ENCODE assay signal across 16 cellular contexts in genomic region chr4:84750956-84751275, GRCh38.
"Had no signal": no experiment of that assay in that cellular context is flagged by ENCODE, and none has a peak within 500 bp of the region (broad histone marks: within the 10 kb centered on the region; RNA-seq: fewer than 3 reads in every experiment).

No MANE protein-coding gene starts in this region.

- H3K27ac Mint-ChIP-seq: activated CD4-positive, alpha-beta T cell treated with anti-CD3 and anti-CD28 coated beads for 36 hours; activated CD8-positive, alpha-beta memory T cell treated with anti-CD3 and anti-CD28 coated beads, Interleukin-2, amount 10 ng/mL, durations not matched to agents 7 days and 5 days; activated naive CD4-positive, alpha-beta T cell treated with anti-CD3 and anti-CD28 coated beads, Interleukin-2, amount 50 U/mL, for 24 hours; activated T-cell treated with anti-CD3 and anti-CD28 coated beads, Interleukin-2, amount 50 U/mL, for 24 hours; activated T-helper 1 cell treated with anti-CD3 and anti-CD28 coated beads, Interleukin-12 subunit alpha, Interleukin-12 subunit beta, Interleukin-2, Interleukin-4 antibody, amounts not matched to agents 30 ng/mL and 10 ng/mL and 1 ng/mL, durations not matched to agents 14 hours and 24 hours and 36 hours had no signal

- H3K9me3 Mint-ChIP-seq: activated naive CD4-positive, alpha-beta T cell treated with anti-CD3 and anti-CD28 coated beads, Interleukin-2, amount 50 U/mL, for 24 hours; activated T-cell treated with anti-CD3 and anti-CD28 coated beads, Interleukin-2, amount 50 U/mL, for 24 hours; activated T-helper 1 cell treated with anti-CD3 and anti-CD28 coated beads, Interleukin-12 subunit alpha, Interleukin-12 subunit beta, Interleukin-2, Interleukin-4 antibody, amounts not matched to agents 30 ng/mL and 10 ng/mL and 1 ng/mL, durations not matched to agents 14 hours and 24 hours and 36 hours; brain; central memory CD8-positive, alpha-beta T cell had no signal

- H3K27ac ChIP-seq: PC-9 had no signal

- H3K4me1 Mint-ChIP-seq: activated CD4-positive, alpha-beta T cell treated with anti-CD3 and anti-CD28 coated beads for 36 hours; activated CD8-positive, alpha-beta memory T cell treated with anti-CD3 and anti-CD28 coated beads, Interleukin-2, amount 10 ng/mL, durations not matched to agents 7 days and 5 days; activated naive CD4-positive, alpha-beta T cell treated with anti-CD3 and anti-CD28 coated beads, Interleukin-2, amount 50 U/mL, for 24 hours; central memory CD8-positive, alpha-beta T cell had no signal

- H3K27me3 Mint-ChIP-seq: activated CD8-positive, alpha-beta memory T cell treated with anti-CD3 and anti-CD28 coated beads, Interleukin-2, amount 10 ng/mL, durations not matched to agents 7 days and 5 days; activated T-cell treated with anti-CD3 and anti-CD28 coated beads, Interleukin-2, amount 50 U/mL, for 24 hours; brain; central memory CD8-positive, alpha-beta T cell had no signal

- DNase-seq: activated CD4-positive, alpha-beta T cell treated with anti-CD3 and anti-CD28 coated beads for 36 hours; activated CD8-positive, alpha-beta memory T cell treated with anti-CD3 and anti-CD28 coated beads, Interleukin-2, amount 10 ng/mL, durations not matched to agents 7 days and 5 days; activated effector memory CD4-positive, alpha-beta T cell treated with Interleukin-2 at 50 U/mL for 16 hours; activated naive CD4-positive, alpha-beta T cell; activated T-cell treated with anti-CD3 and anti-CD28 coated beads, Interleukin-2, amount 50 U/mL, for 24 hours; KG1; NCI-H1048; NCI-H187 treated with DMSO at 0.1 percent for 48 hours; NCI-H2081 treated with DMSO at 0.1 percent for 48 hours; PC-9; SIG-M5; WERI-Rb-1 had no signal

- ATAC-seq: activated CD4-positive, alpha-beta T cell treated with anti-CD3 and anti-CD28 coated beads for 36 hours; activated CD8-positive, alpha-beta memory T cell treated with anti-CD3 and anti-CD28 coated beads, Interleukin-2, amount 10 ng/mL, durations not matched to agents 7 days and 5 days had no signal

- H3K36me3 Mint-ChIP-seq: activated CD8-positive, alpha-beta memory T cell treated with anti-CD3 and anti-CD28 coated beads, Interleukin-2, amount 10 ng/mL, durations not matched to agents 7 days and 5 days; activated naive CD4-positive, alpha-beta T cell treated with anti-CD3 and anti-CD28 coated beads, Interleukin-2, amount 50 U/mL, for 24 hours had no signal

- H3K4me3 ChIP-seq: PC-9 had no signal

- H3K4me3 Mint-ChIP-seq: activated CD4-positive, alpha-beta T cell treated with anti-CD3 and anti-CD28 coated beads for 36 hours; activated CD8-positive, alpha-beta memory T cell treated with anti-CD3 and anti-CD28 coated beads, Interleukin-2, amount 10 ng/mL, durations not matched to agents 7 days and 5 days; activated naive CD4-positive, alpha-beta T cell treated with anti-CD3 and anti-CD28 coated beads, Interleukin-2, amount 50 U/mL, for 24 hours; activated T-cell treated with anti-CD3 and anti-CD28 coated beads, Interleukin-2, amount 50 U/mL, for 24 hours; activated T-helper 1 cell treated with anti-CD3 and anti-CD28 coated beads, Interleukin-12 subunit alpha, Interleukin-12 subunit beta, Interleukin-2, Interleukin-4 antibody, amounts not matched to agents 30 ng/mL and 10 ng/mL and 1 ng/mL, durations not matched to agents 14 hours and 24 hours and 36 hours; brain; central memory CD8-positive, alpha-beta T cell had no signal
